ENCODE assay signal across 21 cellular contexts in the genomic region with DNA sequence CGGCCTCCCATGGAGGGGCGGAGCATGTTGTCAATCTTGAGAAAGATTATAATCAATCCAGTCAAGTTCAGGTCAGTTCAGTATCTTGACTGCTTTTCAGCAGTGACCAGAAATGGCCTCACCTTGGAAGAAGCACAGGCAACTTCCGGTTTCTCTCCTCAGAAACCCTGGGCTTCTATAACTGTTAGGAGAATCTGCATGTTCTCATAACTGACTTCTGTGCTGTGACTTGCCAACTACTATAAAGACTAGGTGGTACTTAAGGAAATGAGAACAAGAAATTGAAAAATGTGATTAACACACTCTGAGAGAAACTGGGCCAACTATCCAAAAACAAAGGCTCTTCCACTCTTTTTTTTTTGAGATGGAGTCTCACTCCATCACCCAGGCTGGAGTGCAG.
"Had no signal": no experiment of that assay in that cellular context is flagged by ENCODE, and none has a peak within 500 bp of the region (broad histone marks: within the 10 kb centered on the region; RNA-seq: fewer than 3 reads in every experiment).

No MANE protein-coding gene starts in this region.

- H3K27ac ChIP-seq: coronary artery, dorsolateral prefrontal cortex, epithelial cell of prostate, foreskin keratinocyte, heart right ventricle, left lung, lower lobe of right lung had no signal

- H3K4me3 Mint-ChIP-seq: mesothelial cell of epicardium had no signal

- H3K36me3 ChIP-seq: heart right ventricle, left lung, lower lobe of right lung had no signal

- DNase-seq: dermis blood vessel endothelial cell; dorsolateral prefrontal cortex; effector CD4-positive, alpha-beta T cell; effector memory CD4-positive, alpha-beta T cell; erythroblast; foreskin keratinocyte; glutamatergic neuron; head of caudate nucleus; heart right ventricle; hippocampal formation; left cardiac atrium; left lung; left ventricle myocardium superior; lower lobe of right lung; mesenchymal stem cell; mucosa of descending colon; naive B cell had no signal

- H3K4me1 ChIP-seq: foreskin keratinocyte had no signal

- ATAC-seq: esophagus mucosa, foreskin keratinocyte, heart right ventricle, left cardiac atrium, left lung, left ventricle myocardium superior, lower lobe of right lung, mucosa of descending colon had no signal

- H3K4me1 Mint-ChIP-seq: naive B cell had no signal

- H3K27me3 ChIP-seq: dorsolateral prefrontal cortex had no signal

- H3K4me3 ChIP-seq: coronary artery, dorsolateral prefrontal cortex, heart right ventricle, left lung, lower lobe of right lung, mucosa of descending colon had no signal

- H3K9me3 ChIP-seq: left lung, lower lobe of right lung, mucosa of descending colon had no signal

- H3K27ac Mint-ChIP-seq: mesothelial cell of epicardium had no signal

- H3K36me3 Mint-ChIP-seq: naive B cell had no signal
